In the genomic region with DNA sequence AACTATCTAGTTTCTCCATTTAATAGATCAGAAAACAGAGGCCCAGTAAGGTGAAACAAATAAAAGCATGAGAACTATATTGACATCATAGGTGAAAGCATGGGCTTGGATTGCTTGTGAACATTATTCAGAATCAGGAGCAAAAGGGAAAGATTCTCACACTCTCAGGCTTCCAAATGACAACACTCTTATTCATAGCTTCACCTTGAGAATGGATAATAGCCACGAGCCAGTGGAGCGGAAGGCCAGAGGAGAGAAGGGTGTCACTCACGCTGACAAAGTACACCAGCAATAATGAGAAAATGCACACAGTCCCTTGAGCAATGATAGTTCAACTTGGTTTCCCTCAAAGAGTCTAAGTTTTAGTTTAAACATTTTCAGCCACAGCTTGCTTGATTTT, we compare ENCODE assay signal across 20 cellular contexts.
DNase-seq lines count a peak whose midpoint lies in the region; ATAC-seq, FAIRE-seq and TF ChIP-seq lines count a peak whose summit lies in the region.
"Had no signal": no experiment of that assay in that cellular context is flagged by ENCODE, and none has a peak within 500 bp of the region (broad histone marks: within the 10 kb centered on the region; RNA-seq: fewer than 3 reads in every experiment).

No MANE protein-coding gene starts in this region.

- peaks cover 19% of the 10 kb centered on the region for H3K4me1 Mint-ChIP-seq in neural progenitor cell
- H3K4me1 Mint-ChIP-seq: CD4-positive, CD25-positive, alpha-beta regulatory T cell; CD8-positive, alpha-beta memory T cell; IgD-negative memory B cell had no signal

- DNase-seq in kidney epithelial cell (ENCODE audit: low read depth) (peak; percentile 12), neural progenitor cell (ENCODE audit: low spot score) (no peak), SKM-1 (lab: John Stamatoyannopoulos, UW; ENCODE audit: unreplicated experiment) (no peak), HK-2 (ENCODE audit: unreplicated experiment) (no peak), heart left ventricle (no peak), HTR-8/SVneo (ENCODE audit: insufficient read length, low spot score) (no peak)
- DNase-seq: ACHN; BE2C; C1 segment of cervical spinal cord; CD4-positive, CD25-positive, alpha-beta regulatory T cell; CD8-positive, alpha-beta memory T cell; COR-L47; KBM-7 had no signal

- no peaks in the 10 kb centered on the region for H4K20me1 ChIP-seq in neural progenitor cell (ENCODE audit: low read depth)

- no peak for ATAC-seq in heart left ventricle
- ATAC-seq: HepG2 had no signal

- H2AFZ ChIP-seq in neural progenitor cell (replicated peaks), result peak overlapping the region; percentile 90

- peaks cover 37% of the 10 kb centered on the region for H3K9me3 Mint-ChIP-seq in neural progenitor cell

- H3K36me3 ChIP-seq in HEK293 (ENCODE audit: control insufficient read depth in 2 of 2, insufficient read depth in 1 of 2, low read length in 2 of 2) (no peaks in the 10 kb centered on the region), kidney epithelial cell (ENCODE audit: control insufficient read depth, insufficient read depth, low read length) (no peaks in the 10 kb centered on the region), neural progenitor cell (no peaks in the 10 kb centered on the region), heart left ventricle (no peaks in the 10 kb centered on the region)
- H3K36me3 ChIP-seq: BE2C, HAP-1 had no signal

- intact Hi-C loops in heart left ventricle (cut with DNase I), result no loop called here

- H3K27ac Mint-ChIP-seq in neural progenitor cell, result no peak overlapping the region
- H3K27ac Mint-ChIP-seq: CD4-positive, CD25-positive, alpha-beta regulatory T cell; CD8-positive, alpha-beta memory T cell; IgD-negative memory B cell had no signal

- H3K27ac ChIP-seq in HEK293 (ENCODE audit: extremely low read depth, low read depth, low read length) (no peak overlapping the region), neural progenitor cell (no peak overlapping the region), heart left ventricle (no peak overlapping the region)

- H3K4me3 ChIP-seq in HEK293 (ENCODE audit: low read depth, low read length) (no peak overlapping the region), kidney epithelial cell (ENCODE audit: low read depth, low read length) (no peak overlapping the region), neural progenitor cell (no peak overlapping the region), heart left ventricle (no peak overlapping the region)
- H3K4me3 ChIP-seq: HAP-1 had no signal

- H3K27me3 ChIP-seq in kidney epithelial cell (ENCODE audit: control insufficient read depth, insufficient read depth, low read length) (no peaks in the 10 kb centered on the region), neural progenitor cell (no peaks in the 10 kb centered on the region), heart left ventricle (no peaks in the 10 kb centered on the region)
- H3K27me3 ChIP-seq: BE2C had no signal

- H3K27me3 Mint-ChIP-seq in neural progenitor cell (ENCODE audit: insufficient read depth, low read depth), result peaks cover 6% of the 10 kb centered on the region
- H3K27me3 Mint-ChIP-seq: CD4-positive, CD25-positive, alpha-beta regulatory T cell; IgD-negative memory B cell had no signal

- TF ChIP-seq CTCF in HEK293 (tag by site-specific recombination; IDR thresholded peaks at IDR 0.05) (no peak), kidney epithelial cell (IDR thresholded peaks at IDR 0.05; ENCODE audit: insufficient read depth, low read length, poor library complexity, severe bottlenecking) (no peak), neural progenitor cell (IDR thresholded peaks at IDR 0.05) (no peak), heart left ventricle (IDR thresholded peaks at IDR 0.05) (no peak)

- no peaks in the 10 kb centered on the region for H3K79me2 ChIP-seq in neural progenitor cell (ENCODE audit: low read depth)

- H3K36me3 Mint-ChIP-seq in neural progenitor cell, result peaks cover 15% of the 10 kb centered on the region
- H3K36me3 Mint-ChIP-seq: CD4-positive, CD25-positive, alpha-beta regulatory T cell; CD8-positive, alpha-beta memory T cell; IgD-negative memory B cell had no signal

- peak overlapping the region; percentile 24 for H3K4me2 ChIP-seq in neural progenitor cell

- H3K4me1 ChIP-seq in HEK293 (ENCODE audit: control insufficient read depth, insufficient read depth, low read length), result peaks cover 6% of the 10 kb centered on the region; the same call in 1 of the 2 replicates
- H3K4me1 ChIP-seq in neural progenitor cell, result peaks cover 16% of the 10 kb centered on the region
- H3K4me1 ChIP-seq in heart left ventricle, result no peaks in the 10 kb centered on the region
- H3K4me1 ChIP-seq: BE2C, HAP-1 had no signal

- POLR2A ChIA-PET in HEK293 (lab: Yijun Ruan, JAX), result no interaction called here

- 61 to 77% (median 68%) methylated on average over 3 of the region's 3 CpGs for WGBS in heart left ventricle, 4 donors

- TF ChIP-seq POLR2A in heart left ventricle (IDR thresholded peaks at IDR 0.05), result no peak

- H3K9ac ChIP-seq in neural progenitor cell, result no peak overlapping the region

- H3K4me3 Mint-ChIP-seq in neural progenitor cell, result no peak overlapping the region
- H3K4me3 Mint-ChIP-seq: CD4-positive, CD25-positive, alpha-beta regulatory T cell; CD8-positive, alpha-beta memory T cell; IgD-negative memory B cell had no signal

- CTCF ChIA-PET in HEK293 (lab: Yijun Ruan, JAX), result interaction anchor here (0.9 to 1.5 kb wide), 2 partner anchors 9 to 10 kb away, joined by 3 to 6 read pairs; no protein-coding TSS in a partner anchor

- peaks cover 8% of the 10 kb centered on the region for H3F3A ChIP-seq in neural progenitor cell (ENCODE audit: low read depth)

- no peak for FAIRE-seq in HTR-8/SVneo (lab: Jason Lieb, UNC)
- FAIRE-seq: A204.1, D721Med, G401.6, HepG2 had no signal

- H3K9me3 ChIP-seq in HEK293 (ENCODE audit: control insufficient read depth, insufficient read depth, low read depth, low read length) (no peaks in the 10 kb centered on the region), neural progenitor cell (ENCODE audit: low read depth) (peaks cover 11% of the 10 kb centered on the region), heart left ventricle (peaks cover 0 to 17% (median 0%) of the 10 kb centered on the region in 12 donors)
- H3K9me3 ChIP-seq: BE2C, HAP-1 had no signal

TF ChIP-seq in HEK293, 187 proteins besides CTCF, POLR2A, EP300 and RAD21:
- peak; percentile 42; the same call in 1 of the 2 replicates for TF ChIP-seq ZBTB48 (tag by site-specific recombination; IDR thresholded peaks at IDR 0.05)
- no peak for TF ChIP-seq ZNF211 (tag by site-specific recombination; IDR thresholded peaks at IDR 0.05; ENCODE audit: low read depth)
